In genomic region chrX:30504309-30504708, GRCh38 we compare ENCODE assay signal across 8 cellular contexts.
A peak's percentile ranks its signal among the peaks of the same experiment; 100 is the strongest.
DNase-seq lines count a peak whose midpoint lies in the region; ATAC-seq and TF ChIP-seq lines count a peak whose summit lies in the region.
"Had no signal": no experiment of that assay in that cellular context is flagged by ENCODE, and none has a peak within 500 bp of the region (broad histone marks: within the 10 kb centered on the region; RNA-seq: fewer than 3 reads in every experiment).

No MANE protein-coding gene starts in this region.

- no peak overlapping the region for H3K9ac ChIP-seq in mammary epithelial cell (ENCODE audit: insufficient read depth, low read length)
- H3K9ac ChIP-seq in neural cell (ENCODE audit: low read length), result no peak overlapping the region

- H3K4me1 Mint-ChIP-seq in stimulated activated naive B cell treated with anti-CD40 and anti-IgM and Interleukin-4, amounts not matched to agents 10 μg/mL and 1 μg/mL and 100 μg/mL, for 72 hours, result no peaks in the 10 kb centered on the region
- H3K4me1 Mint-ChIP-seq: memory B cell had no signal

- WGBS in mammary epithelial cell (ENCODE audit: low coverage, missing lambda C conversion rate), result 3% methylated on average over 2 of the region's 2 CpGs

- no peak overlapping the region for H3K4me3 ChIP-seq in GM06990 (replicated peaks; ENCODE audit: low read depth, low read length)
- no peak overlapping the region for H3K4me3 ChIP-seq in mammary epithelial cell (replicated peaks in 1 of 3; ENCODE audit: insufficient read depth in 1 of 3, low read depth in 2 of 3, low read length in 3 of 3)
- H3K4me3 ChIP-seq in neural cell (ENCODE audit: low read length), result no peak overlapping the region

- H2AFZ ChIP-seq in mammary epithelial cell (ENCODE audit: low read depth, low read length) (no peak overlapping the region), neural cell (ENCODE audit: low read depth, low read length) (no peak overlapping the region)

- DNase-seq in GM06990 (ENCODE audit: extremely low read depth, insufficient read length) (peak; percentile 12), NCI-H1105 treated with DMSO at 0.1 percent for 48 hours (lab: John Stamatoyannopoulos, UW) (peak; percentile 2), mammary epithelial cell (peak; percentile 8)
- no peak for DNase-seq in stimulated activated naive B cell treated with anti-CD40 and anti-IgM and Interleukin-4, amounts not matched to agents 10 μg/mL and 1 μg/mL and 100 μg/mL, for 72 hours

- H3K36me3 ChIP-seq in GM06990 (ENCODE audit: control insufficient read depth, insufficient read depth, low read length) (no peaks in the 10 kb centered on the region), mammary epithelial cell (ENCODE audit: insufficient read depth, low read length) (no peaks in the 10 kb centered on the region), neural cell (ENCODE audit: insufficient read depth, low read length) (no peaks in the 10 kb centered on the region)

- H3K27me3 ChIP-seq in GM06990 (replicated peaks; ENCODE audit: control insufficient read depth, insufficient read depth, low read length) (no peaks in the 10 kb centered on the region; the same call in 1 of the 2 replicates), mammary epithelial cell (ENCODE audit: insufficient read depth, low read length) (no peaks in the 10 kb centered on the region), neural cell (ENCODE audit: insufficient read depth, low read depth, low read length) (no peaks in the 10 kb centered on the region)

- no peak overlapping the region for H3K4me2 ChIP-seq in mammary epithelial cell (ENCODE audit: insufficient read depth, low read depth, low read length)
- H3K4me2 ChIP-seq in neural cell (ENCODE audit: low read length), result no peak overlapping the region

- TF ChIP-seq RAD21 in neural cell (conservative IDR thresholded peaks at IDR 0.05), result peak; percentile 75

- TF ChIP-seq CTCF in GM06990 (IDR thresholded peaks at IDR 0.05; ENCODE audit: insufficient read depth, low read length, poor library complexity, severe bottlenecking) (no peak), mammary epithelial cell (conservative IDR thresholded peaks at IDR 0.05 in 1 of 2, IDR thresholded peaks at IDR 0.05 in 1 of 2; ENCODE audit: extremely low read depth in 1 of 2, insufficient read depth in 1 of 2, low read depth in 1 of 2, low read length in 2 of 2) (peak; percentile 37 to 55), neural cell (IDR thresholded peaks at IDR 0.05; ENCODE audit: poor library complexity, severe bottlenecking) (peak; percentile 65)

- no peak for TF ChIP-seq EP300 in neural cell (conservative IDR thresholded peaks at IDR 0.05; ENCODE audit: poor library complexity, severe bottlenecking)

- H3K36me3 Mint-ChIP-seq in stimulated activated naive B cell treated with anti-CD40 and anti-IgM and Interleukin-4, amounts not matched to agents 10 μg/mL and 1 μg/mL and 100 μg/mL, for 72 hours, result no peaks in the 10 kb centered on the region
- H3K36me3 Mint-ChIP-seq: memory B cell had no signal

- no peaks in the 10 kb centered on the region for H3K27me3 Mint-ChIP-seq in stimulated activated naive B cell treated with anti-CD40 and anti-IgM and Interleukin-4, amounts not matched to agents 10 μg/mL and 1 μg/mL and 100 μg/mL, for 72 hours

- H4K20me1 ChIP-seq in mammary epithelial cell (ENCODE audit: insufficient read depth, low read length), result no peaks in the 10 kb centered on the region
- H4K20me1 ChIP-seq in neural cell (ENCODE audit: insufficient read depth), result no peaks in the 10 kb centered on the region

- CTCF ChIA-PET in mammary epithelial cell (lab: Charles Lee; ENCODE audit: low non-redundant PET), result no interaction called here

- no TSS peak for BruUV-seq in mammary epithelial cell (replicated peaks; lab: Mats Ljungman, UMichigan)

- dilution Hi-C loops in mammary epithelial cell (cut with HindIII; ENCODE audit: low sequenced_read_pairs), result no loop called here

- in situ Hi-C loops in mammary epithelial cell (cut with MboI; ENCODE audit: low sequenced_read_pairs in 2 of 2), result loop anchor here (5.0 to 25.0 kb wide), 4 partner anchors 227 to 367 kb away; no protein-coding TSS in a partner anchor

- intact Hi-C loops in mammary epithelial cell (cut with micrococcal nuclease), result loop anchor here (1.0 to 5.0 kb wide), 2 partner anchors 229 to 362 kb away; no protein-coding TSS in a partner anchor

- H3K79me2 ChIP-seq in mammary epithelial cell (ENCODE audit: insufficient read depth, low read length) (no peaks in the 10 kb centered on the region), neural cell (replicated peaks; ENCODE audit: insufficient read depth, low read length) (no peaks in the 10 kb centered on the region)

- H3K4me3 Mint-ChIP-seq in stimulated activated naive B cell treated with anti-CD40 and anti-IgM and Interleukin-4, amounts not matched to agents 10 μg/mL and 1 μg/mL and 100 μg/mL, for 72 hours, result no peak overlapping the region
- H3K4me3 Mint-ChIP-seq: memory B cell had no signal

- no peaks in the 10 kb centered on the region for H3F3A ChIP-seq in neural cell (ENCODE audit: insufficient read depth, low read length, poor library complexity, severe bottlenecking)

- ATAC-seq in stimulated activated naive B cell treated with anti-CD40 and anti-IgM and Interleukin-4, amounts not matched to agents 10 μg/mL and 1 μg/mL and 100 μg/mL, for 72 hours (replicated peaks), result no peak
- ATAC-seq in HG03108 (IDR thresholded peaks at IDR 0.05; ENCODE audit: unreplicated experiment) (no peak), HG02884 (IDR thresholded peaks at IDR 0.05; ENCODE audit: unreplicated experiment) (no peak)

- H3K9me3 Mint-ChIP-seq in stimulated activated naive B cell treated with anti-CD40 and anti-IgM and Interleukin-4, amounts not matched to agents 10 μg/mL and 1 μg/mL and 100 μg/mL, for 72 hours, result no peaks in the 10 kb centered on the region
- H3K9me3 Mint-ChIP-seq: memory B cell had no signal

- H3K4me1 ChIP-seq in mammary epithelial cell (ENCODE audit: insufficient read depth, low read length), result no peaks in the 10 kb centered on the region

- no peaks in the 10 kb centered on the region for H3K9me2 ChIP-seq in neural cell (ENCODE audit: insufficient read depth, low read length)

- H3K27ac Mint-ChIP-seq in stimulated activated naive B cell treated with anti-CD40 and anti-IgM and Interleukin-4, amounts not matched to agents 10 μg/mL and 1 μg/mL and 100 μg/mL, for 72 hours, result no peak overlapping the region
- H3K27ac Mint-ChIP-seq: memory B cell had no signal

- no peaks in the 10 kb centered on the region for H3K9me3 ChIP-seq in mammary epithelial cell (replicated peaks; ENCODE audit: insufficient read depth, low read length)
- H3K9me3 ChIP-seq in neural cell (ENCODE audit: low read length), result no peaks in the 10 kb centered on the region

- H3K27ac ChIP-seq in mammary epithelial cell (ENCODE audit: insufficient read depth, low read depth, low read length), result no peak overlapping the region
- H3K27ac ChIP-seq in neural cell (ENCODE audit: low read length), result no peak overlapping the region

TF ChIP-seq in neural cell, 6 proteins besides CTCF, POLR2A, EP300 and RAD21:
- TF ChIP-seq SMC3 (conservative IDR thresholded peaks at IDR 0.05; ENCODE audit: poor library complexity), result peak; percentile 70
- TF ChIP-seq REST (IDR thresholded peaks at IDR 0.05; ENCODE audit: borderline replicate concordance), result no peak
